In the genomic region with DNA sequence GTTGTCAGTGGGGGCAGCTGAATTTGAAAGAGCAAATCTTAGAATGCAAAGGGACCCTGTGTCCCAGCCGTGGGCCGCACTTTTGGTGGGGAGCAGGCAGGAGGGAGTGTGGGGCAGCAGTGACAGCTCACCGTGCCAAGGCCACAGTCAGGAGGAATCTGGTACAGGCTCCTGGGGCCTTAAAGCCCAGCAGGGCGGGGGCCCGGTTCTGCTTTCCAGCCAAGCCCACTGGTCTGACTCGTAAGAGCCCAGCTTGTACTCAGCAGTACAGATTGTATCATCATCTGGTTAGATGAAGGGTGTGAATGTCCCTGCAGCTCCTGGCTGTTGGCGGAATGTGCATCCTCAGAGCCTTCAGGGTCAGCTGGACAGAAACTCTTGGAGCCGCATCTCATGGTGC, we compare ENCODE assay signal across 14 cellular contexts. TPM values are rescaled to one million over a fixed set of nuclear protein-coding genes. Genes with fewer than 3 reads are reported as not detected.
DNase-seq lines count a peak whose midpoint lies in the region; ATAC-seq lines count a peak whose summit lies in the region.
"Had no signal": no experiment of that assay in that cellular context is flagged by ENCODE, and none has a peak within 500 bp of the region (broad histone marks: within the 10 kb centered on the region; RNA-seq: fewer than 3 reads in every experiment).

No MANE protein-coding gene starts in this region.

- H4K20me1 ChIP-seq in BLaER1 = no peaks in the 10 kb centered on the region

- H3K27me3 Mint-ChIP-seq in activated T-helper 17 cell treated with anti-CD3 and anti-CD28 coated beads, Interleukin-2, amount 50 U/mL, for 72 hours = no peaks in the 10 kb centered on the region

- DNase-seq in Right ventricle myocardium superior (peak; percentile 70), posterior vena cava (ENCODE audit: low spot score) (peak; percentile 88), iPS-NIHi11 (ENCODE audit: low spot score) (no peak), SIG-M5 treated with dmso at 0.1 percent for 504 hours (lab: John Stamatoyannopoulos, UW; ENCODE audit: unreplicated experiment) (no peak)
- DNase-seq in activated CD8-positive, alpha-beta memory T cell treated with anti-CD3 and anti-CD28 coated beads for 24 hours = no peak
- DNase-seq: activated CD4-positive, alpha-beta T cell treated with anti-CD3 and anti-CD28 coated beads for 48 hours; amygdala; dermis blood vessel endothelial cell; NCI-H1092; NCI-H2171 treated with DMSO at 0.1 percent for 48 hours had no signal

- H3K9me3 Mint-ChIP-seq in activated T-helper 17 cell treated with anti-CD3 and anti-CD28 coated beads, Interleukin-2, amount 50 U/mL, for 72 hours = no peaks in the 10 kb centered on the region
- H3K9me3 Mint-ChIP-seq: activated T-helper 1 cell treated with anti-CD3 and anti-CD28 coated beads, Interleukin-12 subunit alpha, Interleukin-12 subunit beta, Interleukin-2, Interleukin-4 antibody, amounts not matched to agents 30 ng/mL and 10 ng/mL and 1 ng/mL, durations not matched to agents 14 hours and 24 hours and 36 hours had no signal

- intact Hi-C loops in Right ventricle myocardium superior (cut with DNase I) = no loop called here
- intact Hi-C loops in posterior vena cava (cut with DNase I) = no loop called here

- H3K27me3 ChIP-seq in BLaER1 = no peaks in the 10 kb centered on the region

- H3K36me3 ChIP-seq in BLaER1 = peaks cover 53% of the 10 kb centered on the region

- H3K4me2 ChIP-seq in BLaER1 = peak overlapping the region; percentile 82

- no peak for ATAC-seq in activated T-helper 17 cell treated with anti-CD3 and anti-CD28 coated beads, Interleukin-2, amount 50 U/mL, for 72 hours (replicated peaks)
- ATAC-seq in Right ventricle myocardium superior (ENCODE audit: poor library complexity) (peak; percentile 9), GM21737 (IDR thresholded peaks at IDR 0.05; ENCODE audit: unreplicated experiment) (no peak)

- H3K4me3 ChIP-seq in BLaER1 = no peak overlapping the region

- H3K9me3 ChIP-seq in BLaER1 = no peaks in the 10 kb centered on the region

- peaks cover 46% of the 10 kb centered on the region for H3K4me1 ChIP-seq in BLaER1

- peak overlapping the region; percentile 97 for H3K27ac Mint-ChIP-seq in activated T-helper 17 cell treated with anti-CD3 and anti-CD28 coated beads, Interleukin-2, amount 50 U/mL, for 72 hours

- H3K27ac ChIP-seq in BLaER1 = peak overlapping the region; percentile 73; the same call in 1 of the 2 replicates

- peaks cover 23% of the 10 kb centered on the region for H3K36me3 Mint-ChIP-seq in activated T-helper 17 cell treated with anti-CD3 and anti-CD28 coated beads, Interleukin-2, amount 50 U/mL, for 72 hours (ENCODE audit: low read depth)

- H3K9ac ChIP-seq in BLaER1 = 0 out of 2 replicates have a peak overlapping the region, but pooled peaks have one; percentile 49

- H3K4me3 Mint-ChIP-seq in activated T-helper 17 cell treated with anti-CD3 and anti-CD28 coated beads, Interleukin-2, amount 50 U/mL, for 72 hours = no peak overlapping the region
- H3K4me3 Mint-ChIP-seq: activated T-helper 1 cell treated with anti-CD3 and anti-CD28 coated beads, Interleukin-12 subunit alpha, Interleukin-12 subunit beta, Interleukin-2, Interleukin-4 antibody, amounts not matched to agents 30 ng/mL and 10 ng/mL and 1 ng/mL, durations not matched to agents 14 hours and 24 hours and 36 hours had no signal

- peaks cover 26% of the 10 kb centered on the region for H3K4me1 Mint-ChIP-seq in activated T-helper 17 cell treated with anti-CD3 and anti-CD28 coated beads, Interleukin-2, amount 50 U/mL, for 72 hours

RNA-seq across cellular contexts. Expression of a gene that starts 30.5 kb away (rescaled TPM):
- 10 to 100 TPM; 60.0 to 73.9 TPM for total RNA-seq in activated T-helper 17 cell treated with anti-CD3 and anti-CD28 coated beads, Interleukin-2, amount 50 U/mL, for 72 hours
- total RNA-seq in Right ventricle myocardium superior (103 TPM), posterior vena cava (100 to 1,000 TPM; 122 to 125 TPM)

Comparison
In these comparisons a context has a peak if more than half of its experiments do, and no peak if none do; other contexts are left out.
1. DNase-seq: peak in Right ventricle myocardium superior (single experiment) and posterior vena cava (single experiment); none in activated CD8-positive, alpha-beta memory T cell treated with anti-CD3 and anti-CD28 coated beads for 24 hours (single experiment), iPS-NIHi11 (single experiment) and SIG-M5 treated with dmso at 0.1 percent for 504 hours (single experiment).